ENCODE assay signal across 31 cellular contexts in the genomic region with DNA sequence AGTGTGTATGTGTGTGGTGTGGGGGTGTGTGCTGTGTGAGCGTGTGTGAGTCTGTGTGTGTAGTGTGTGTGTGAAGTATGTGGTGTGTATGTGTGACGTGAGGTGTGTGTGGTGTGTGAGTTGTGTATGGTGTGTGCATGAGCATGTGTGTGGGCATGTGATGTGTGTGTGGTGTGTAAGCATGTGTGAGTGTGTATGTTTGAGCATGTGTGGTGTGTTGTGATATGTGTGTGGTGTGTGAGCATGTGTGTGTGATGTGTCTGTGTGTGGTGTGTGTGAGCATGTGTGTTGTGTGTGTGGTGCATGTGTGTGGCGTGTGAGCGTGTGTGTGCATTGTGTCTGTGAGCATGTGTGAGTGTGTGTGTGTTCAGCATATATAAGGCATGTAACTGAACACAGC.
"Had no signal": no experiment of that assay in that cellular context is flagged by ENCODE, and none has a peak within 500 bp of the region (broad histone marks: within the 10 kb centered on the region; RNA-seq: fewer than 3 reads in every experiment).

No MANE protein-coding gene starts in this region.

- H3K4me1 ChIP-seq: adrenal gland, body of pancreas, parathyroid adenoma, tibial nerve, vagina had no signal

- H3K27ac ChIP-seq: adrenal gland, body of pancreas, coronary artery, parathyroid adenoma, psoas muscle, tibial nerve, vagina, WERI-Rb-1 had no signal

- DNase-seq: activated CD4-positive, alpha-beta memory T cell treated with anti-CD3 and anti-CD28 coated beads for 36 hours; activated CD4-positive, alpha-beta T cell treated with anti-CD3 and anti-CD28 coated beads, Interleukin-2, amount 10 ng/mL, durations not matched to agents 24 days and 14 days; activated CD4-positive, CD25-positive, alpha-beta regulatory T cell treated with anti-CD3 and anti-CD28 coated beads, Interleukin-2, amount 50 U/mL, for 72 hours; activated CD8-positive, alpha-beta memory T cell treated with anti-CD3 and anti-CD28 coated beads, Interleukin-2, amount 50 U/mL, for 4 hours; activated effector memory CD4-positive, alpha-beta T cell treated with anti-CD3 and anti-CD28 coated beads, Interleukin-2, amount 50 U/mL, for 16 hours; activated naive CD4-positive, alpha-beta T cell treated with anti-CD3 and anti-CD28 coated beads for 36 hours; activated naive CD8-positive, alpha-beta T cell treated with anti-CD3 and anti-CD28 coated beads for 36 hours; activated T-cell treated with anti-CD3 and anti-CD28 coated beads, Interleukin-2, amount 50 U/mL, for 1 hour; adrenal gland; aorta; body of pancreas; effector memory CD4-positive, alpha-beta T cell; erythroblast; head of caudate nucleus; hippocampal formation; left cardiac atrium; mammary epithelial cell; naive thymus-derived CD4-positive, alpha-beta T cell; occipital lobe; psoas muscle; stimulated activated CD4-positive, alpha-beta T cell treated with anti-CD3 and anti-CD28 coated beads, Interleukin-15, amount 100 ng/mL, for 24 hours; stimulated activated CD4-positive, alpha-beta T cell treated with anti-CD3 and anti-CD28 coated beads, Interleukin-2, amount 100 ng/mL, for 24 hours; stimulated activated naive B cell treated with anti-CD40 and anti-IgM and Interleukin-4, amounts not matched to agents 10 μg/mL and 1 μg/mL and 100 μg/mL, for 72 hours; WERI-Rb-1 had no signal

- H3K27me3 ChIP-seq: adrenal gland, body of pancreas, dorsolateral prefrontal cortex, tibial nerve, vagina had no signal

- H3K9me3 ChIP-seq: body of pancreas, psoas muscle, vagina had no signal

- ATAC-seq: body of pancreas; left cardiac atrium; naive thymus-derived CD4-positive, alpha-beta T cell; psoas muscle; stimulated activated naive B cell treated with anti-CD40 and anti-IgM and Interleukin-4, amounts not matched to agents 10 μg/mL and 1 μg/mL and 100 μg/mL, for 72 hours had no signal

- FAIRE-seq: keratinocyte, TTC549 had no signal

- H3K4me3 ChIP-seq: adrenal gland, body of pancreas, coronary artery, dorsolateral prefrontal cortex, psoas muscle, tibial nerve, vagina had no signal

- H2AFZ ChIP-seq: parathyroid adenoma had no signal

- H3K9ac ChIP-seq: parathyroid adenoma had no signal

- H3K36me3 ChIP-seq: adrenal gland, tibial nerve, vagina had no signal
